In the genomic region with DNA sequence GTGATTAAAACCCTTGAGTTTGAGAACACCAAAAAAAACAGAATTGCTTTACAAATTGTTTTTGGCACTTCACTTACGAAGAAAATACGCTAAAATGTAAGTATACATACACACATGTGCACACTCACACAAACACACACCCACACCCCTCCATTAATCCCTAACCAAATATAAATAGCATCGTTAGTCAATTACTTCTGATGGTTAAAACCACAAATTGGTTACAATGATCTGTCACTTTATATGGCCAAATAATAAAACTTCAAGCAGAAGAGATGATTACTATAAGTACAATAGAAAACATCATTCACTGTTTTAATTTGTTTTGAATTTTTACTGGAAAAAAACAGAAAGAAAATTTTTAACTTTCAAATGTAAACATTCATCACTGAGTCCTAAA, we compare ENCODE assay signal across 25 cellular contexts.
DNase-seq lines count a peak whose midpoint lies in the region; TF ChIP-seq lines count a peak whose summit lies in the region.
"Had no signal": no experiment of that assay in that cellular context is flagged by ENCODE, and none has a peak within 500 bp of the region (broad histone marks: within the 10 kb centered on the region; RNA-seq: fewer than 3 reads in every experiment).

No MANE protein-coding gene starts in this region.

- H3K36me3 ChIP-seq in tibial nerve, result no peaks in the 10 kb centered on the region
- H3K36me3 ChIP-seq: BLaER1, Peyer's patch had no signal

- BruUV-seq in Calu3 (replicated peaks; lab: Mats Ljungman, UMichigan), result no TSS peak

- CTCF ChIA-PET in Calu3 (lab: Charles Lee), result no interaction called here

- H3K27me3 Mint-ChIP-seq in Calu3 (ENCODE audit: unreplicated experiment), result no peaks in the 10 kb centered on the region
- no peaks in the 10 kb centered on the region for H3K27me3 Mint-ChIP-seq in nephron (ENCODE audit: low read depth)
- H3K27me3 Mint-ChIP-seq: CD4-positive, CD25-positive, alpha-beta regulatory T cell had no signal

- peak overlapping the region; percentile 89 for H3K27ac Mint-ChIP-seq in Calu3 (ENCODE audit: unreplicated experiment)
- H3K27ac Mint-ChIP-seq in nephron, result peak overlapping the region in 2 of 3 experiments; percentile 1 to 19
- H3K27ac Mint-ChIP-seq: CD4-positive, CD25-positive, alpha-beta regulatory T cell; GM23338 had no signal

- TF ChIP-seq POLR2A in tibial nerve (IDR thresholded peaks at IDR 0.05), result no peak

- H3K4me3 ChIP-seq in tibial nerve, result no peak overlapping the region
- H3K4me3 ChIP-seq: BLaER1, GM23338, MG63, Peyer's patch had no signal

- peaks cover 24% of the 10 kb centered on the region for H3K36me3 Mint-ChIP-seq in Calu3 (ENCODE audit: insufficient read depth, unreplicated experiment)
- peaks cover 6% of the 10 kb centered on the region for H3K36me3 Mint-ChIP-seq in nephron (ENCODE audit: low read depth)
- H3K36me3 Mint-ChIP-seq: CD4-positive, CD25-positive, alpha-beta regulatory T cell had no signal

- H3K4me1 Mint-ChIP-seq in Calu3 (ENCODE audit: low read depth, unreplicated experiment) (peaks cover 67% of the 10 kb centered on the region), nephron (peaks cover 82% of the 10 kb centered on the region)
- H3K4me1 Mint-ChIP-seq: CD4-positive, CD25-positive, alpha-beta regulatory T cell had no signal

- no peak for TF ChIP-seq EP300 in tibial nerve (IDR thresholded peaks at IDR 0.05)

- intact Hi-C loops in Calu3 (cut with micrococcal nuclease; ENCODE audit: unreplicated experiment), result loop anchor here (5.0 kb wide), 2 partner anchors 97 to 113 kb away; no protein-coding TSS in a partner anchor

- H3K27me3 ChIP-seq in tibial nerve, result no peaks in the 10 kb centered on the region
- H3K27me3 ChIP-seq: BLaER1, MG63, Peyer's patch had no signal

- H3K4me1 ChIP-seq in tibial nerve, result peaks cover 0 to 68% (median 6%) of the 10 kb centered on the region in 4 donors
- H3K4me1 ChIP-seq: BLaER1 had no signal

- H3K27ac ChIP-seq in VCaP (peak overlapping the region; percentile 69), tibial nerve (no peak overlapping the region)
- H3K27ac ChIP-seq: BLaER1, Peyer's patch had no signal

- DNase-seq in Calu3 (no peak), NCI-H748 (lab: John Stamatoyannopoulos, UW; ENCODE audit: unreplicated experiment) (peak; percentile 67), MV-4-11 (lab: John Stamatoyannopoulos, UW) (no peak), NK-92 (lab: John Stamatoyannopoulos, UW; ENCODE audit: unreplicated experiment) (no peak), tibial nerve (ENCODE audit: low spot score in 2 of 2) (no peak)
- DNase-seq: 8988T; CD4-positive, CD25-positive, alpha-beta regulatory T cell; HCEC 1CT; IMR-90; KG1; MG63; NCI-H1417; NCI-H1694; NCI-H2081 treated with DMSO at 0.1 percent for 48 hours; NCI-H2171; NCI-H345; NCI-H510A treated with DMSO at 0.1 percent for 48 hours; NCI-H82; Peyer's patch; SIG-M5; SW 1271 had no signal

- TF ChIP-seq CTCF in Calu3 (IDR thresholded peaks at IDR 0.05; ENCODE audit: unreplicated experiment) (no peak), VCaP (conservative IDR thresholded peaks at IDR 0.05) (no peak), nephron (IDR thresholded peaks at IDR 0.05; ENCODE audit: unreplicated experiment in 3 of 3) (no peak), tibial nerve (IDR thresholded peaks at IDR 0.05) (no peak)

- no peaks in the 10 kb centered on the region for H3K9me3 Mint-ChIP-seq in Calu3 (ENCODE audit: low read depth, unreplicated experiment)
- no peaks in the 10 kb centered on the region for H3K9me3 Mint-ChIP-seq in nephron
- H3K9me3 Mint-ChIP-seq: GM23338 had no signal

- peak overlapping the region; percentile 55 for H3K4me3 Mint-ChIP-seq in Calu3 (ENCODE audit: low read depth, unreplicated experiment)
- no peak overlapping the region for H3K4me3 Mint-ChIP-seq in nephron
- H3K4me3 Mint-ChIP-seq: CD4-positive, CD25-positive, alpha-beta regulatory T cell; GM23338 had no signal

- H3K9me3 ChIP-seq in tibial nerve, result no peaks in the 10 kb centered on the region
- H3K9me3 ChIP-seq: BLaER1, MG63, Peyer's patch had no signal

- WGBS in tibial nerve, 2 donors, result 68 to 89% methylated on average over 3 of the region's 3 CpGs
